21 cellular contexts compared by ENCODE assay signal in the genomic region with DNA sequence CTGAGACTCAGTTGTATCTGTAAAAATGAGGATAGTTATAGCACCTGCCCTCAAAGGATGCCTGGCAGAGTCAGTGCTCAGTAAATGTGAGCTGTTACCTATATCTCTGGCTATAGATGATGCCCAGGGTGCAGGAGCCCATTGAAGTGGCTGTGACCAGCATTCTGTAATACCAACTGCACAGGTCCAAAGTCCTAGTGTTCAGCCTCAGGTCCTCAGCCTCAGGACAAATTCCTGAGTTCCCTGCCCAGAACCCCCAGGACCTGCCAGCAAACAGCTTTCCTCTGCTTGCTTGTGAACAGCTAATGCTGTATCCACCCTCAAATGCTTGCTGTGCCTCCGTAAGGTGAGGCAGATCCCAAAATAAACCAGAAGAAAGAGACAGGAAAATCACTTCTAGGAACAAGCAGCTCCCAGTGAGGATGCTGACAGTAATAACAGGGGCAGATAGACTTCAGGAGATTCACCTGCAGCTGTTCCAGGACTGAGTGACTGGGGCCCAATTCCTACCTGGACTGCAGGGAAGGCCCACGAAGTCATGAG.
DNase-seq lines count a peak whose midpoint lies in the region; ATAC-seq and TF ChIP-seq lines count a peak whose summit lies in the region.
"Had no signal": no experiment of that assay in that cellular context is flagged by ENCODE, and none has a peak within 500 bp of the region (broad histone marks: within the 10 kb centered on the region; RNA-seq: fewer than 3 reads in every experiment).

No MANE protein-coding gene starts in this region.

- peak in 1 of 2 donors; percentile 26 for TF ChIP-seq RAD21 in liver (IDR thresholded peaks at IDR 0.05)

- peak overlapping the region; percentile 19; the same call in 1 of the 2 replicates for H3K4me2 ChIP-seq in BLaER1

- H3K36me3 ChIP-seq in BLaER1 (peaks cover 58% of the 10 kb centered on the region), ascending aorta (no peaks in the 10 kb centered on the region), liver (ENCODE audit: control insufficient read depth in 4 of 4, insufficient read depth in 3 of 4, low read depth in 1 of 4, low read length in 3 of 4) (peaks cover 0 to 24% (median 19%) of the 10 kb centered on the region in 4 donors)

- H3K4me3 ChIP-seq in BLaER1 (no peak overlapping the region), ascending aorta (no peak overlapping the region), liver (ENCODE audit: low read depth in 1 of 3, low read length in 3 of 3) (no peak overlapping the region)
- H3K4me3 ChIP-seq: GM12878, K562 had no signal

- no peaks in the 10 kb centered on the region for H3K27me3 Mint-ChIP-seq in activated T-cell treated with anti-CD3 and anti-CD28 coated beads, Interleukin-2, amount 50 U/mL, for 72 hours (ENCODE audit: low read depth)
- H3K27me3 Mint-ChIP-seq: CD4-positive, CD25-positive, alpha-beta regulatory T cell had no signal

- H3K9ac ChIP-seq in BLaER1 (no peak overlapping the region), liver (ENCODE audit: low read depth in 1 of 2, low read length in 2 of 2) (no peak overlapping the region)

- H3K27me3 ChIP-seq in BLaER1 (no peaks in the 10 kb centered on the region), ascending aorta (no peaks in the 10 kb centered on the region), liver (ENCODE audit: control insufficient read depth in 4 of 4, insufficient read depth in 4 of 4, low read length in 3 of 4) (no peaks in the 10 kb centered on the region)

- peaks cover 0 to 2% of the 10 kb centered on the region in 2 donors for H3K9me3 Mint-ChIP-seq in activated T-cell treated with anti-CD3 and anti-CD28 coated beads, Interleukin-2, amount 50 U/mL, for 72 hours

- no peak overlapping the region for H3K4me3 Mint-ChIP-seq in activated T-cell treated with anti-CD3 and anti-CD28 coated beads, Interleukin-2, amount 50 U/mL, for 72 hours
- H3K4me3 Mint-ChIP-seq: CD4-positive, CD25-positive, alpha-beta regulatory T cell had no signal

- H3K4me1 ChIP-seq in BLaER1 = peaks cover 9% of the 10 kb centered on the region
- peaks cover 21 to 56% of the 10 kb centered on the region in 2 donors for H3K4me1 ChIP-seq in ascending aorta
- peaks cover 1 to 11% (median 9%) of the 10 kb centered on the region in 4 donors for H3K4me1 ChIP-seq in liver (ENCODE audit: control insufficient read depth in 4 of 4, insufficient read depth in 4 of 4, low read length in 3 of 4)

- intact Hi-C loops in ascending aorta (cut with DNase I) = no loop called here

- DNase-seq in ascending aorta (ENCODE audit: low spot score in 2 of 2) (no peak), GM10266 (ENCODE audit: extremely low spot score) (no peak)
- no peak for DNase-seq in activated T-cell treated with anti-CD3 and anti-CD28 coated beads, Interleukin-2, amount 50 U/mL, for 72 hours
- DNase-seq: 8988T; CD4-positive, CD25-positive, alpha-beta regulatory T cell; COR-L47; GF-D8; GOT3; NCI-H1105; NCI-H2107; NCI-H510A treated with DMSO at 0.1 percent for 48 hours; NCI-H82; OCI-M1; Right ventricle myocardium superior had no signal

- TF ChIP-seq CTCF in ascending aorta (IDR thresholded peaks at IDR 0.05) (no peak), liver (IDR thresholded peaks at IDR 0.05; ENCODE audit: low read depth, low read length, missing input control) (no peak), GM10266 (IDR thresholded peaks at IDR 0.05; ENCODE audit: control insufficient read depth, insufficient read depth, low read depth, missing control alignments) (no peak)

- H3K9me3 ChIP-seq in BLaER1 (peaks cover 11% of the 10 kb centered on the region), ascending aorta (no peaks in the 10 kb centered on the region), liver (ENCODE audit: control insufficient read depth in 4 of 4, low read length in 3 of 4) (no peaks in the 10 kb centered on the region)

- no peaks in the 10 kb centered on the region for H4K20me1 ChIP-seq in BLaER1

- H3K36me3 Mint-ChIP-seq in activated T-cell treated with anti-CD3 and anti-CD28 coated beads, Interleukin-2, amount 50 U/mL, for 72 hours (ENCODE audit: insufficient read depth in 2 of 2) = peaks cover 3 to 8% of the 10 kb centered on the region in 2 donors

- H3K27ac ChIP-seq in BLaER1 (no peak overlapping the region), ascending aorta (peak overlapping the region; percentile 30 to 83), liver (ENCODE audit: low read depth in 1 of 2, low read length in 2 of 2) (no peak overlapping the region), temporal lobe (ENCODE audit: low read depth, low read length) (peak overlapping the region; percentile 36)

- no peak overlapping the region for H3K27ac Mint-ChIP-seq in activated T-cell treated with anti-CD3 and anti-CD28 coated beads, Interleukin-2, amount 50 U/mL, for 72 hours

- ATAC-seq in GM21515 (IDR thresholded peaks at IDR 0.05; ENCODE audit: unreplicated experiment) (no peak), GM18867 (IDR thresholded peaks at IDR 0.05; ENCODE audit: unreplicated experiment) (no peak)
- ATAC-seq in activated T-cell treated with anti-CD3 and anti-CD28 coated beads, Interleukin-2, amount 50 U/mL, for 72 hours (replicated peaks in 1 of 2) = no peak
- ATAC-seq: GM12878, K562 had no signal

- WGBS in liver = 85% methylated on average over 2 of the region's 2 CpGs

- no peaks in the 10 kb centered on the region for H3K4me1 Mint-ChIP-seq in activated T-cell treated with anti-CD3 and anti-CD28 coated beads, Interleukin-2, amount 50 U/mL, for 72 hours (ENCODE audit: low read depth)

TF ChIP-seq in liver, 16 proteins besides CTCF, POLR2A, EP300 and RAD21:
- TF ChIP-seq, protein P1, sequence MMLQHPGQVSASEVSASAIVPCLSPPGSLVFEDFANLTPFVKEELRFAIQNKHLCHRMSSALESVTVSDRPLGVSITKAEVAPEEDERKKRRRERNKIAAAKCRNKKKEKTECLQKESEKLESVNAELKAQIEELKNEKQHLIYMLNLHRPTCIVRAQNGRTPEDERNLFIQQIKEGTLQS (IDR thresholded peaks at IDR 0.05) = no peak
- TF ChIP-seq HNF4G (IDR thresholded peaks at IDR 0.05) (peak; percentile 60), RXRA (IDR thresholded peaks at IDR 0.05) (peak in 1 of 2 donors; percentile 32), HNF4A (conservative IDR thresholded peaks at IDR 0.05) (peak; percentile 77 to 88)
- TF ChIP-seq, protein P2, sequence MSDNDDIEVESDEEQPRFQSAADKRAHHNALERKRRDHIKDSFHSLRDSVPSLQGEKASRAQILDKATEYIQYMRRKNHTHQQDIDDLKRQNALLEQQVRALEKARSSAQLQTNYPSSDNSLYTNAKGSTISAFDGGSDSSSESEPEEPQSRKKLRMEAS (IDR thresholded peaks at IDR 0.05) = no peak

Comparison
In these comparisons a context has a peak if more than half of its experiments do, and no peak if none do; other contexts are left out.
1. H3K27ac ChIP-seq: peak in ascending aorta (2 of 2) and temporal lobe (single experiment); none in BLaER1 (single experiment) and liver (0 of 2).